In genomic region chr1:180167721-180168467, GRCh38 we compare ENCODE assay signal across 10 cellular contexts. TPM values are rescaled to one million over a fixed set of nuclear protein-coding genes. Genes with fewer than 3 reads are reported as not detected.
DNase-seq lines count a peak whose midpoint lies in the region; ATAC-seq and TF ChIP-seq lines count a peak whose summit lies in the region.
"Had no signal": no experiment of that assay in that cellular context is flagged by ENCODE, and none has a peak within 500 bp of the region (broad histone marks: within the 10 kb centered on the region; RNA-seq: fewer than 3 reads in every experiment).

No MANE protein-coding gene starts in this region.

- no peaks in the 10 kb centered on the region for H3K36me3 ChIP-seq in mucosa of descending colon (ENCODE audit: low read depth)
- H3K36me3 ChIP-seq: SJCRH30, uterus had no signal

- no peaks in the 10 kb centered on the region for H3K9me3 ChIP-seq in mucosa of descending colon
- H3K9me3 ChIP-seq: SJCRH30, uterus had no signal

- intact Hi-C loops in mucosa of descending colon (cut with DNase I, micrococcal nuclease) = no loop called here

- TF ChIP-seq CTCF in LNCaP clone FGC (IDR thresholded peaks at IDR 0.05; ENCODE audit: control insufficient read depth, extremely low read depth, insufficient read depth) (peak; percentile 23; the same call in 1 of the 2 replicates), mucosa of descending colon (IDR thresholded peaks at IDR 0.05) (no peak)

- DNase-seq in COR-L47 (lab: John Stamatoyannopoulos, UW) (peak; percentile 15), LNCaP clone FGC (ENCODE audit: low read depth) (peak; percentile 46), dermis blood vessel endothelial cell (peak; percentile 38), mucosa of descending colon (peak; percentile 90 to 95 (median 94))

- peaks cover 30% of the 10 kb centered on the region for H3K4me1 ChIP-seq in mucosa of descending colon (ENCODE audit: low read depth)
- H3K4me1 ChIP-seq: SJCRH30 had no signal

- H3K4me3 ChIP-seq in LNCaP clone FGC (ENCODE audit: low read depth, low read length) (no peak overlapping the region), mucosa of descending colon (no peak overlapping the region)
- H3K4me3 ChIP-seq: SJCRH30, uterus had no signal

- ATAC-seq in mucosa of descending colon = peak; percentile 88
- ATAC-seq in HG03457 (IDR thresholded peaks at IDR 0.05; ENCODE audit: unreplicated experiment) = no peak
- no peak for ATAC-seq in HG03095 (IDR thresholded peaks at IDR 0.05; ENCODE audit: unreplicated experiment)
- ATAC-seq in GM18502 (IDR thresholded peaks at IDR 0.05; ENCODE audit: poor library complexity, unreplicated experiment) = no peak
- ATAC-seq in HG03139 (IDR thresholded peaks at IDR 0.05; ENCODE audit: unreplicated experiment) = no peak

RNA-seq across cellular contexts. Expression of gene QSOX1, which starts 13.2 kb away (rescaled TPM):
- total RNA-seq in dermis blood vessel endothelial cell = 100 and 121 TPM in 2 replicates
- 100 to 1,000 TPM in 2 of 3 donors, 10 to 100 TPM in 1; 96.4 to 260 (median 185) TPM for total RNA-seq in mucosa of descending colon

Comparison
In these comparisons a context has a peak if more than half of its experiments do, and no peak if none do; other contexts are left out.
1. DNase-seq: peak in every context shown above with its lines; median percentile 94 in mucosa of descending colon; 46 in LNCaP clone FGC; 38 in dermis blood vessel endothelial cell; 15 in COR-L47.